Comparison of ENCODE assay signal across 18 cellular contexts in genomic region chr2:43475922-43476321, GRCh38.
"Had no signal": no experiment of that assay in that cellular context is flagged by ENCODE, and none has a peak within 500 bp of the region (broad histone marks: within the 10 kb centered on the region; RNA-seq: fewer than 3 reads in every experiment).

No MANE protein-coding gene starts in this region.

- H3K27me3 Mint-ChIP-seq: central memory CD8-positive, alpha-beta T cell; stimulated activated naive CD8-positive, alpha-beta T cell treated with anti-CD3 and anti-CD28 coated beads, Interleukin-15, Interleukin-2, amounts not matched to agents 100 ng/mL and 50 ng/mL, for 24 hours had no signal

- H3K36me3 ChIP-seq: gastrocnemius medialis had no signal

- H3K27me3 ChIP-seq: esophagus muscularis mucosa, gastrocnemius medialis, heart right ventricle, tibial artery had no signal

- H2AFZ ChIP-seq: parathyroid adenoma had no signal

- H3K4me1 ChIP-seq: parathyroid adenoma had no signal

- H3K9me3 ChIP-seq: esophagus muscularis mucosa, gastrocnemius medialis, heart right ventricle, mucosa of descending colon, psoas muscle, tibial artery had no signal

- H3K4me3 ChIP-seq: esophagus muscularis mucosa, gastrocnemius medialis, heart right ventricle, mucosa of descending colon, psoas muscle, tibial artery had no signal

- H3K4me3 Mint-ChIP-seq: central memory CD8-positive, alpha-beta T cell; natural killer cell; stimulated activated effector memory CD8-positive, alpha-beta T cell treated with anti-CD3 and anti-CD28 coated beads, Interleukin-12 subunit alpha, Interleukin-12 subunit beta, amount 100 ng/mL, for 72 hours; stimulated activated naive CD8-positive, alpha-beta T cell treated with anti-CD3 and anti-CD28 coated beads, Interleukin-15, Interleukin-2, amounts not matched to agents 100 ng/mL and 50 ng/mL, for 24 hours had no signal

- H3K9ac ChIP-seq: parathyroid adenoma had no signal

- H3K4me1 Mint-ChIP-seq: central memory CD8-positive, alpha-beta T cell; natural killer cell had no signal

- H3K79me2 ChIP-seq: parathyroid adenoma had no signal

- H3K9me3 Mint-ChIP-seq: central memory CD8-positive, alpha-beta T cell; natural killer cell; stimulated activated effector memory CD8-positive, alpha-beta T cell treated with anti-CD3 and anti-CD28 coated beads, Interleukin-12 subunit alpha, Interleukin-12 subunit beta, amount 100 ng/mL, for 72 hours; stimulated activated naive CD8-positive, alpha-beta T cell treated with anti-CD3 and anti-CD28 coated beads, Interleukin-15, Interleukin-2, amounts not matched to agents 100 ng/mL and 50 ng/mL, for 24 hours had no signal

- DNase-seq: effector memory CD4-positive, alpha-beta T cell; gastrocnemius medialis; heart right ventricle; hypothalamus; kidney glomerular epithelial cell; mammary epithelial cell; mucosa of descending colon; natural killer cell; occipital lobe; psoas muscle; stimulated activated CD4-positive, alpha-beta T cell treated with anti-CD3 and anti-CD28 coated beads, Interleukin-4, amount 100 ng/mL, for 1 hour; stimulated activated CD8-positive, alpha-beta memory T cell treated with anti-CD3 and anti-CD28 coated beads, Interleukin-4, amount 100 ng/mL, for 48 hours; tibial artery had no signal

- H3K27ac ChIP-seq: esophagus muscularis mucosa, gastrocnemius medialis, heart right ventricle, parathyroid adenoma, psoas muscle, tibial artery had no signal

- H3K27ac Mint-ChIP-seq: natural killer cell; stimulated activated effector memory CD8-positive, alpha-beta T cell treated with anti-CD3 and anti-CD28 coated beads, Interleukin-12 subunit alpha, Interleukin-12 subunit beta, amount 100 ng/mL, for 72 hours; stimulated activated naive CD8-positive, alpha-beta T cell treated with anti-CD3 and anti-CD28 coated beads, Interleukin-15, Interleukin-2, amounts not matched to agents 100 ng/mL and 50 ng/mL, for 24 hours had no signal

- ATAC-seq: gastrocnemius medialis; mucosa of descending colon; natural killer cell; psoas muscle; stimulated activated effector memory CD8-positive, alpha-beta T cell treated with anti-CD3 and anti-CD28 coated beads, Interleukin-12 subunit alpha, Interleukin-12 subunit beta, amount 100 ng/mL, for 72 hours had no signal

- H3K36me3 Mint-ChIP-seq: natural killer cell had no signal
